In the genomic region with DNA sequence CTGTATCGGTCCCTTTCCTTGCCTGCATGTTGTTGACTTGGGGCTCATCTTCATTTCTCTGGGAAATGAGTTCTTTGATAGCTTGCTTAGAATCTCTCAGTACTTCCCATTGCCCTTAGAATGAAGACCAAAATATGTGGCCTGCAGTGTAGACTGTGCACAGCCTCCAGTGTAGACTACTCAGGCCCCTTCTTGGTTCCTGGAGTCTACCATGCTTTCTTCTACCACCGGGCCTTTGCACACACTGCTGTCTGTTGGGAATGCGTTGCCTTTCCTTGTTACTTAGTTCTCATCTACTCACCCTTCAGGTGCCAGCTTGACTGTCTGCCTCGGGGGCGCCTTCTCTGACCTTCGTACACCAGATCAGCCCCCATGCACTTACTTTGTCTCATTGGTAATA, we compare ENCODE assay signal across 25 cellular contexts.
DNase-seq lines count a peak whose midpoint lies in the region; ATAC-seq and TF ChIP-seq lines count a peak whose summit lies in the region.
"Had no signal": no experiment of that assay in that cellular context is flagged by ENCODE, and none has a peak within 500 bp of the region (broad histone marks: within the 10 kb centered on the region; RNA-seq: fewer than 3 reads in every experiment).

No MANE protein-coding gene starts in this region.

- TF ChIP-seq CTCF in glutamatergic neuron (IDR thresholded peaks at IDR 0.05; ENCODE audit: partially characterized antibody, unreplicated experiment) (no peak), HFFc6 (IDR thresholded peaks at IDR 0.05) (no peak)

- H3K4me1 Mint-ChIP-seq in T-helper 1 cell treated with Interleukin-12 subunit alpha and Interleukin-12 subunit beta and Interleukin-4 antibody, amounts not matched to agents 30 μg/mL and 1 μg/mL, for 36 hours (ENCODE audit: low read depth), result peaks cover 21% of the 10 kb centered on the region
- peaks cover 28% of the 10 kb centered on the region for H3K4me1 Mint-ChIP-seq in stimulated activated naive CD8-positive, alpha-beta T cell treated with anti-CD3 and anti-CD28 coated beads, Interleukin-15, Interleukin-2, amounts not matched to agents 100 ng/mL and 50 ng/mL, for 24 hours (ENCODE audit: low read depth)
- H3K4me1 Mint-ChIP-seq in glutamatergic neuron (ENCODE audit: low read depth, unreplicated experiment) (peaks cover 2% of the 10 kb centered on the region), HFFc6 (ENCODE audit: low read depth) (peaks cover 32% of the 10 kb centered on the region)

- ATAC-seq in stimulated activated naive CD8-positive, alpha-beta T cell treated with anti-CD3 and anti-CD28 coated beads, Interleukin-15, Interleukin-2, amounts not matched to agents 100 U/mL and 50 U/mL, for 24 hours, result no peak
- ATAC-seq in GM18858 (IDR thresholded peaks at IDR 0.05; ENCODE audit: unreplicated experiment), result no peak
- ATAC-seq: WTC11 had no signal

- peaks cover 14% of the 10 kb centered on the region for H3K36me3 Mint-ChIP-seq in T-helper 1 cell treated with Interleukin-12 subunit alpha and Interleukin-12 subunit beta and Interleukin-4 antibody, amounts not matched to agents 30 μg/mL and 1 μg/mL, for 36 hours (ENCODE audit: low read depth)
- peaks cover 45% of the 10 kb centered on the region for H3K36me3 Mint-ChIP-seq in stimulated activated naive CD8-positive, alpha-beta T cell treated with anti-CD3 and anti-CD28 coated beads, Interleukin-15, Interleukin-2, amounts not matched to agents 100 ng/mL and 50 ng/mL, for 24 hours (ENCODE audit: low read depth)
- peaks cover 4% of the 10 kb centered on the region for H3K36me3 Mint-ChIP-seq in glutamatergic neuron (ENCODE audit: unreplicated experiment)
- H3K36me3 Mint-ChIP-seq in HFFc6 (ENCODE audit: low read depth), result peaks cover 28% of the 10 kb centered on the region

- H3K27me3 Mint-ChIP-seq in T-helper 1 cell treated with Interleukin-12 subunit alpha and Interleukin-12 subunit beta and Interleukin-4 antibody, amounts not matched to agents 30 μg/mL and 1 μg/mL, for 36 hours (ENCODE audit: low read depth), result no peaks in the 10 kb centered on the region
- no peaks in the 10 kb centered on the region for H3K27me3 Mint-ChIP-seq in stimulated activated naive CD8-positive, alpha-beta T cell treated with anti-CD3 and anti-CD28 coated beads, Interleukin-15, Interleukin-2, amounts not matched to agents 100 ng/mL and 50 ng/mL, for 24 hours
- H3K27me3 Mint-ChIP-seq in glutamatergic neuron (ENCODE audit: unreplicated experiment), result no peaks in the 10 kb centered on the region
- peaks cover 5% of the 10 kb centered on the region; the same call in 1 of the 2 replicates for H3K27me3 Mint-ChIP-seq in HFFc6 (ENCODE audit: insufficient read depth)
- H3K27me3 Mint-ChIP-seq: dendritic cell treated with granulocyte-macrophage colony-stimulating factor and Interleukin-4, amounts not matched to agents 40 ng/mL and 50 ng/mL, for 4 days; naive B cell; type B pancreatic cell had no signal

- DNase-seq in T-helper 1 cell (no peak), glutamatergic neuron (no peak), putamen (ENCODE audit: low spot score) (no peak), HFFc6 (no peak)
- no peak for DNase-seq in stimulated activated naive CD8-positive, alpha-beta T cell treated with anti-CD3 and anti-CD28 coated beads, Interleukin-15, Interleukin-2, amounts not matched to agents 100 U/mL and 50 U/mL, for 24 hours
- DNase-seq: activated CD4-positive, alpha-beta T cell treated with anti-CD3 and anti-CD28 coated beads, Interleukin-2, amount 50 U/mL, for 48 hours; activated effector memory CD4-positive, alpha-beta T cell treated with Interleukin-2 at 50 U/mL for 16 hours; foreskin fibroblast; GOT3; heart left ventricle; left ventricle myocardium superior; naive B cell; NCI-H1048; occipital lobe; Peyer's patch; SHP77; stimulated activated CD4-positive, alpha-beta T cell treated with anti-CD3 and anti-CD28 coated beads, Interleukin-15, amount 100 ng/mL, for 24 hours; stimulated activated CD4-positive, alpha-beta T cell treated with anti-CD3 and anti-CD28 coated beads, Interleukin-4, amount 100 ng/mL, for 4 hours; substantia nigra had no signal

- H3K4me3 Mint-ChIP-seq in T-helper 1 cell treated with Interleukin-12 subunit alpha and Interleukin-12 subunit beta and Interleukin-4 antibody, amounts not matched to agents 30 μg/mL and 1 μg/mL, for 36 hours, result no peak overlapping the region
- H3K4me3 Mint-ChIP-seq in stimulated activated naive CD8-positive, alpha-beta T cell treated with anti-CD3 and anti-CD28 coated beads, Interleukin-15, Interleukin-2, amounts not matched to agents 100 ng/mL and 50 ng/mL, for 24 hours, result no peak overlapping the region
- H3K4me3 Mint-ChIP-seq in glutamatergic neuron (ENCODE audit: unreplicated experiment) (no peak overlapping the region), HFFc6 (no peak overlapping the region)
- H3K4me3 Mint-ChIP-seq: dendritic cell treated with granulocyte-macrophage colony-stimulating factor and Interleukin-4, amounts not matched to agents 40 ng/mL and 50 ng/mL, for 4 days; type B pancreatic cell; WTC11 had no signal

- H3K27ac Mint-ChIP-seq in T-helper 1 cell treated with Interleukin-12 subunit alpha and Interleukin-12 subunit beta and Interleukin-4 antibody, amounts not matched to agents 30 μg/mL and 1 μg/mL, for 36 hours, result peak overlapping the region; percentile 37
- H3K27ac Mint-ChIP-seq in stimulated activated naive CD8-positive, alpha-beta T cell treated with anti-CD3 and anti-CD28 coated beads, Interleukin-15, Interleukin-2, amounts not matched to agents 100 ng/mL and 50 ng/mL, for 24 hours, result peak overlapping the region; percentile 43
- H3K27ac Mint-ChIP-seq in glutamatergic neuron (ENCODE audit: unreplicated experiment) (peak overlapping the region; percentile 17), HFFc6 (no peak overlapping the region)
- H3K27ac Mint-ChIP-seq: dendritic cell treated with granulocyte-macrophage colony-stimulating factor and Interleukin-4, amounts not matched to agents 40 ng/mL and 50 ng/mL, for 4 days; type B pancreatic cell; WTC11 had no signal

- H3K9me3 Mint-ChIP-seq in T-helper 1 cell treated with Interleukin-12 subunit alpha and Interleukin-12 subunit beta and Interleukin-4 antibody, amounts not matched to agents 30 μg/mL and 1 μg/mL, for 36 hours, result no peaks in the 10 kb centered on the region
- no peaks in the 10 kb centered on the region for H3K9me3 Mint-ChIP-seq in stimulated activated naive CD8-positive, alpha-beta T cell treated with anti-CD3 and anti-CD28 coated beads, Interleukin-15, Interleukin-2, amounts not matched to agents 100 ng/mL and 50 ng/mL, for 24 hours
- peaks cover 4% of the 10 kb centered on the region for H3K9me3 Mint-ChIP-seq in glutamatergic neuron (ENCODE audit: unreplicated experiment)
- H3K9me3 Mint-ChIP-seq in HFFc6, result no peaks in the 10 kb centered on the region
- H3K9me3 Mint-ChIP-seq: dendritic cell treated with granulocyte-macrophage colony-stimulating factor and Interleukin-4, amounts not matched to agents 40 ng/mL and 50 ng/mL, for 4 days; naive B cell; type B pancreatic cell; WTC11 had no signal
